10 cellular contexts compared by ENCODE assay signal in the genomic region with DNA sequence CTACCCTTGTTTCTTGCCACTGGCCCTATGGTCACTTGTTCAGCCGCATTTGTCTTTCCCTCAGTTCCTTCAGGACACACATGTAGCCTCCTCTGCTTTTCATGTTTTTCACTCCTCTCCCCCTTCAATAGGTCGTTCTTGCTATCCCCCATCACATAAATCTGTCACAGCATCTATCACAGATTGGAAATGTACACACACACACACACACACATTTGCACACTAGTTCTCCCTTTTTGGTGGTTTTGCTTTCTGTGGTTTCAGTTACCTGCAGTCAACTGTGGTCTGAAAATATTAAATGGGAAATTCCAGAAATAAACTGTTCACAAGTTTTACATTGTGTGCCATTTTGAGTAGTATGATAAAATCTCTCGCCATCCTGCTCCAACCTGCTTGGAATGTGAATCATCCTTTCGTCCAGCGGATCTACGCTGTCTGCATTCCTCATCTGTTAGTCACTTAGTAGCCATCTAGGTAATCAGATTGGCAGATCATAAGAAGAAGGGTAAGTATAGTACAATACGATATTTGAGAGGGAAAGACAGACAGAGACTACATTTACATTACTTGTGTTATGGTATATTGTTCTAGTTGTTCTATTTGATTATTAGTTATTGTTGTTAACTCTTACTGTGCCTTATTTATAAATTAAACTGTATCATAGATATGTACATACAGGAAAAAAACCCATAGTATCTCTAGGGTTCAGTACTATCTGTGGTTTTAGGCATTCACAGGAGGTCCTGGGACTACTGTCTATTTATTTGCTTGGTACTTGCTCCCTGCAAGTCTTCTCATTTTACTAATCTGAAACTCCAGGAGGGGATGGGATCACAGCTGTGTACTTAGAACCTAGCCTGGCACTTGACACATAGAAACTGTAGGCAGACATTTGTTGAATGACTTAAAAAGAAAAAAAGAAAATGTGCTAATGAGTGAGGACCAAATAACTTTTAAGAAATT.
DNase-seq lines count a peak whose midpoint lies in the region; ATAC-seq and TF ChIP-seq lines count a peak whose summit lies in the region.
"Had no signal": no experiment of that assay in that cellular context is flagged by ENCODE, and none has a peak within 500 bp of the region (broad histone marks: within the 10 kb centered on the region; RNA-seq: fewer than 3 reads in every experiment).

No MANE protein-coding gene starts in this region.

- peaks cover 18% of the 10 kb centered on the region for H3K4me1 ChIP-seq in Panc1 (ENCODE audit: control insufficient read depth, insufficient read depth, low read length)
- H3K4me1 ChIP-seq in smooth muscle cell (ENCODE audit: low read depth) = no peaks in the 10 kb centered on the region

- no peaks in the 10 kb centered on the region for H3K79me2 ChIP-seq in smooth muscle cell (ENCODE audit: low read depth)

- DNase-seq in Panc1 (ENCODE audit: low read depth, low spot score) (peak; percentile 87), epithelial cell of proximal tubule (ENCODE audit: low read depth) (peak; percentile 86), smooth muscle cell (lab: John Stamatoyannopoulos, UW; ENCODE audit: unreplicated experiment) (no peak), NCI-H2081 (lab: John Stamatoyannopoulos, UW) (no peak)
- DNase-seq in activated CD4-positive, alpha-beta T cell treated with anti-CD3 and anti-CD28 coated beads, Interleukin-2, amount 50 U/mL, for 48 hours = no peak
- DNase-seq: activated CD8-positive, alpha-beta memory T cell treated with anti-CD3 and anti-CD28 coated beads, Interleukin-2, amount 50 U/mL, for 48 hours; NCI-H1694; ovary had no signal

- H4K20me1 ChIP-seq in smooth muscle cell (ENCODE audit: low read depth) = no peaks in the 10 kb centered on the region

- intact Hi-C loops in Panc1 (cut with micrococcal nuclease; ENCODE audit: unreplicated experiment) = no loop called here

- 53% methylated on average over 7 of the region's 7 CpGs for WGBS in smooth muscle cell (ENCODE audit: low lambda C conversion rate)

- peak overlapping the region; percentile 3 for H3K4me2 ChIP-seq in smooth muscle cell

- BruUV-seq in Panc1 (replicated peaks; lab: Mats Ljungman, UMichigan) = no TSS peak

- H3K36me3 ChIP-seq in Panc1 (ENCODE audit: control insufficient read depth, insufficient read depth, low read length) = no peaks in the 10 kb centered on the region
- no peaks in the 10 kb centered on the region for H3K36me3 ChIP-seq in smooth muscle cell (ENCODE audit: low read depth)
- H3K36me3 ChIP-seq: ovary had no signal

- H3F3A ChIP-seq in smooth muscle cell (ENCODE audit: low read depth) = no peaks in the 10 kb centered on the region

- TF ChIP-seq CTCF in Panc1 (IDR thresholded peaks at IDR 0.05) (no peak), epithelial cell of proximal tubule (conservative IDR thresholded peaks at IDR 0.05; ENCODE audit: low read depth, low read length) (no peak), smooth muscle cell (IDR thresholded peaks at IDR 0.05; ENCODE audit: borderline replicate concordance, insufficient read depth, poor library complexity, severe bottlenecking) (no peak)

- in situ Hi-C loops in Panc1 (cut with HindIII; ENCODE audit: low pct_unique_long_range_greater_than_20kb, low sequenced_read_pairs) = no loop called here

- H3K9ac ChIP-seq in smooth muscle cell (ENCODE audit: low read depth) = no peak overlapping the region

- H3K27me3 ChIP-seq in Panc1 (ENCODE audit: control insufficient read depth, insufficient read depth, low read length) (no peaks in the 10 kb centered on the region), smooth muscle cell (ENCODE audit: low read depth) (peaks cover 17% of the 10 kb centered on the region)
- H3K27me3 ChIP-seq: ovary had no signal

- ATAC-seq in GM18867 (IDR thresholded peaks at IDR 0.05; ENCODE audit: unreplicated experiment) (peak; percentile 32), Panc1 (peak; percentile 98), GM21825 (IDR thresholded peaks at IDR 0.05; ENCODE audit: unreplicated experiment) (no peak)

- H3K27ac ChIP-seq in Panc1 (ENCODE audit: low read length) (peak overlapping the region; percentile 82), smooth muscle cell (ENCODE audit: low read depth) (peak overlapping the region; percentile 34)
- H3K27ac ChIP-seq: ovary had no signal

- POLR2A ChIA-PET in Panc1 (lab: Charles Lee) = no interaction called here

- H2AFZ ChIP-seq in smooth muscle cell (ENCODE audit: low read depth) = no peak overlapping the region

- CTCF ChIA-PET in Panc1 (lab: Charles Lee) = no interaction called here

- H3K4me3 ChIP-seq in Panc1 (ENCODE audit: low read depth in 2 of 2, low read length in 2 of 2) (no peak overlapping the region), epithelial cell of proximal tubule (ENCODE audit: low read depth, low read length) (no peak overlapping the region), smooth muscle cell (no peak overlapping the region)
- H3K4me3 ChIP-seq: ovary had no signal

- no peaks in the 10 kb centered on the region for H3K9me3 ChIP-seq in Panc1 (ENCODE audit: control insufficient read depth, insufficient read depth, low read depth, low read length)
- H3K9me3 ChIP-seq in smooth muscle cell (replicated peaks; ENCODE audit: low read depth) = no peaks in the 10 kb centered on the region
- H3K9me3 ChIP-seq: ovary had no signal

Comparison
In these comparisons a context has a peak if more than half of its experiments do, and no peak if none do; other contexts are left out.
1. DNase-seq: peak in Panc1 (single experiment) and epithelial cell of proximal tubule (single experiment); none in smooth muscle cell (single experiment), NCI-H2081 (0 of 2) and activated CD4-positive, alpha-beta T cell treated with anti-CD3 and anti-CD28 coated beads, Interleukin-2, amount 50 U/mL, for 48 hours (0 of 2).